Comparison of ENCODE assay signal across 8 cellular contexts in the genomic region with DNA sequence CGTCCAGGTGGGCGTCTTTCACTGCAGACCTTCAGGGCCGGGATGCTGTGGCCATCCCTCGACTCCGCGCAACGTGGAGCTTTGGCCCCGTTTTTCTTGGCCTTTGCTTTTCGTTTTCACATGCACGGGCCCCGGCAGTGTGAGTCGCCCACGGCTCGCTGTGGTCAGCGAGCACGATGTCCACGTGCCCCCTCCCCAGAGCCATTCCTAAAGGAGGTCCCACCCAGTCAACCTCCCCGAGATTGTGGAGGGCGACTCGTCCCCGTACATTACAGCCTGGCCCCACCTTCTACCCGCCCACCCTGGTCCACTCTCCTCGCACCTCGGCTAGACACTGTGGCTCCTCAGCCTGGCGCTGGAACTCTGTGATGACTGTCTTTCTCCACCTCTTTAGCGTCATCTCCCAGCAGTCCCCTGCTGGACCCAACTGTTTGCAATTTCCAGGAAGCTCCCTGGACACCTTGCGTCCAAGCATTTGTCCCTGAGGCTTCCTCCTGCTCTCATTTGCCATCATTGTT. TPM values are rescaled to one million over a fixed set of nuclear protein-coding genes. Genes with fewer than 3 reads are reported as not detected.
DNase-seq lines count a peak whose midpoint lies in the region; ATAC-seq and TF ChIP-seq lines count a peak whose summit lies in the region.

No MANE protein-coding gene starts in this region.

- H3K27me3 ChIP-seq in adipocyte (replicated peaks; ENCODE audit: control insufficient read depth, insufficient read depth, low read length) (no peaks in the 10 kb centered on the region), iPS-20b (ENCODE audit: insufficient read depth, low read length) (peaks cover 9% of the 10 kb centered on the region; the same call in 1 of the 2 replicates), spleen (replicated peaks in 1 of 7) (no peaks in the 10 kb centered on the region)

- no peak overlapping the region for H3K27ac ChIP-seq in iPS-20b (ENCODE audit: low read length)
- peak overlapping the region; percentile 84 to 95 (median 89) for H3K27ac ChIP-seq in spleen

- DNase-seq in Caki2 (ENCODE audit: low read depth) (peak; percentile 13), HT1080 (ENCODE audit: low read depth) (peak; percentile 22), adipocyte (ENCODE audit: low read depth) (peak; percentile 31), spleen (no peak), KBM-7 (no peak), NCI-H526 treated with DMSO at 0.1 percent for 48 hours (lab: John Stamatoyannopoulos, UW) (no peak)

- H3K4me1 ChIP-seq in adipocyte (ENCODE audit: control insufficient read depth, insufficient read depth, low read length) (peaks cover 22% of the 10 kb centered on the region), iPS-20b (ENCODE audit: insufficient read depth, low read length) (peaks cover 2% of the 10 kb centered on the region; the same call in 1 of the 2 replicates), spleen (peaks cover 13 to 26% (median 22%) of the 10 kb centered on the region in 6 donors)

- H3K4me3 ChIP-seq in adipocyte (ENCODE audit: low read length) (peak overlapping the region; percentile 89), iPS-20b (ENCODE audit: low read length) (peak overlapping the region; percentile 86), spleen (peak overlapping the region; percentile 60 to 92 (median 70))

- peaks cover 16% of the 10 kb centered on the region for H3K36me3 ChIP-seq in adipocyte (ENCODE audit: control insufficient read depth, insufficient read depth, low read length, severe bottlenecking)
- H3K36me3 ChIP-seq in iPS-20b (ENCODE audit: insufficient read depth, low read depth, low read length): peaks cover 16% of the 10 kb centered on the region
- H3K36me3 ChIP-seq in spleen: peaks cover 0 to 53% (median 24%) of the 10 kb centered on the region in 6 donors

- no peak for TF ChIP-seq CTCF in spleen (IDR thresholded peaks at IDR 0.05 in 8 of 11, conservative IDR thresholded peaks at IDR 0.05 in 3 of 11)

- TF ChIP-seq POLR2A in spleen (IDR thresholded peaks at IDR 0.05): no peak

- peak overlapping the region; percentile 92 for H3K9ac ChIP-seq in adipocyte (ENCODE audit: low read length)
- H3K9ac ChIP-seq in iPS-20b (ENCODE audit: low read depth, low read length): peak overlapping the region; percentile 89

- intact Hi-C loops in spleen (cut with DNase I; ENCODE audit: low total_unique reads): no loop called here

- H3K9me3 ChIP-seq in adipocyte (ENCODE audit: control insufficient read depth, low read length) (no peaks in the 10 kb centered on the region), iPS-20b (ENCODE audit: insufficient read depth, low read depth, low read length) (no peaks in the 10 kb centered on the region), spleen (no peaks in the 10 kb centered on the region)

- in situ Hi-C loops in Caki2 (cut with HindIII; ENCODE audit: low pct_unique_long_range_greater_than_20kb, low sequenced_read_pairs) (no loop called here), KBM-7 (cut with MboI; ENCODE audit: low pct_unique_long_range_greater_than_20kb, low sequenced_read_pairs) (no loop called here)

- ATAC-seq in HG02852 (IDR thresholded peaks at IDR 0.05; ENCODE audit: unreplicated experiment): no peak

- WGBS in spleen, 5 donors: 4 to 5% (median 5%) methylated on average over 25 to 27 of the region's 27 CpGs

RNA-seq across cellular contexts. Expression of a gene that starts 0.4 kb away (rescaled TPM):
- 19.2 and 23.1 TPM in 2 replicates for total RNA-seq in Caki2 (2014; rRNA removed; shearing (Covaris generic); ENCODE audit: low replicate concordance)
- 9.7 and 13.2 TPM in 2 replicates for total RNA-seq in HT1080 (2014; rRNA removed; shearing (Covaris generic))
- polyA plus RNA-seq in HT1080 (2015; cell fraction: cytosol; rRNA removed): 11.1 and 14.7 TPM in 2 replicates
- polyA plus RNA-seq in HT1080 (2015; cell fraction: nucleus; rRNA removed): 20.2 and 23.2 TPM in 2 replicates
- total RNA-seq in spleen: 10 to 100 TPM in 6 of 7 donors, 1 to 10 TPM in 1; 9.8 to 18.8 (median 11.3) TPM
- polyA plus RNA-seq in spleen: 10 to 100 TPM in 2 of 3 donors, 1 to 10 TPM in 1; 7.1 to 13.2 (median 12.6) TPM

RNA-seq across cellular contexts. Expression of a gene that starts 9.7 kb away (rescaled TPM):
- 7.5 and 16.3 TPM in 2 replicates for total RNA-seq in Caki2 (2014; rRNA removed; shearing (Covaris generic); ENCODE audit: low replicate concordance)
- total RNA-seq in HT1080 (2014; rRNA removed; shearing (Covaris generic)): 13.5 and 17.2 TPM in 2 replicates
- 6.4 and 7.5 TPM in 2 replicates for polyA plus RNA-seq in HT1080 (2015; cell fraction: cytosol; rRNA removed)
- polyA plus RNA-seq in HT1080 (2015; cell fraction: nucleus; rRNA removed): 10.7 and 12.2 TPM in 2 replicates
- total RNA-seq in spleen: 10 to 100 TPM; 11.0 to 19.8 (median 14.2) TPM
- polyA plus RNA-seq in spleen: 1 to 10 TPM; 1.5 to 4.6 (median 2.1) TPM

RNA-seq across cellular contexts. Expression of a gene that starts 25.1 kb away (rescaled TPM):
- 6.2 and 8.3 TPM in 2 replicates for total RNA-seq in Caki2 (2014; rRNA removed; shearing (Covaris generic); ENCODE audit: low replicate concordance)
- total RNA-seq in HT1080 (2014; rRNA removed; shearing (Covaris generic)): 17.6 and 19.1 TPM in 2 replicates
- polyA plus RNA-seq in HT1080 (2015; cell fraction: cytosol; rRNA removed): 5.7 and 6.9 TPM in 2 replicates
- 7.4 and 9.9 TPM in 2 replicates for polyA plus RNA-seq in HT1080 (2015; cell fraction: nucleus; rRNA removed)
- 10 to 100 TPM in 2 of 7 donors, 1 to 10 TPM in 5; 7.3 to 12.5 (median 8.3) TPM for total RNA-seq in spleen
- 1 to 10 TPM in 2 of 3 donors, under 1 TPM in 1; 0.98 to 3.3 (median 1.5) TPM for polyA plus RNA-seq in spleen

RNA-seq across cellular contexts. Expression of a gene that starts 35.2 kb away (rescaled TPM):
- total RNA-seq in Caki2 (2014; rRNA removed; shearing (Covaris generic); ENCODE audit: low replicate concordance): 4.9 and 10.8 TPM in 2 replicates
- 26.3 and 28.9 TPM in 2 replicates for total RNA-seq in HT1080 (2014; rRNA removed; shearing (Covaris generic))
- polyA plus RNA-seq in HT1080 (2015; cell fraction: cytosol; rRNA removed): 8.6 and 10.7 TPM in 2 replicates
- 3.4 and 4.6 TPM in 2 replicates for polyA plus RNA-seq in HT1080 (2015; cell fraction: nucleus; rRNA removed)
- total RNA-seq in spleen: 10 to 100 TPM in 1 of 7 donors, 1 to 10 TPM in 6; 6.0 to 12.3 (median 7.2) TPM
- polyA plus RNA-seq in spleen: 10 to 100 TPM; 14.0 to 26.8 (median 14.9) TPM

RNA-seq across cellular contexts. Expression of a gene that starts 36.6 kb away (rescaled TPM):
- total RNA-seq in Caki2 (2014; rRNA removed; shearing (Covaris generic); ENCODE audit: low replicate concordance): 4.9 and 7.8 TPM in 2 replicates
- total RNA-seq in HT1080 (2014; rRNA removed; shearing (Covaris generic)): 3.5 and 4.3 TPM in 2 replicates
- 1.1 and 1.3 TPM in 2 replicates for polyA plus RNA-seq in HT1080 (2015; cell fraction: cytosol; rRNA removed)
- 3.0 and 3.6 TPM in 2 replicates for polyA plus RNA-seq in HT1080 (2015; cell fraction: nucleus; rRNA removed)
- 10 to 100 TPM in 2 of 7 donors, 1 to 10 TPM in 5; 4.2 to 10.9 (median 6.6) TPM for total RNA-seq in spleen
- polyA plus RNA-seq in spleen: 1 to 10 TPM in 2 of 3 donors, under 1 TPM in 1; 0.96 to 1.1 (median 1.0) TPM

Comparison
In these comparisons a context has a peak if more than half of its experiments do, and no peak if none do; other contexts are left out.
1. DNase-seq: peak in Caki2 (single experiment), HT1080 (single experiment) and adipocyte (single experiment); none in spleen (single experiment), KBM-7 (single experiment) and NCI-H526 treated with DMSO at 0.1 percent for 48 hours (single experiment).
2. Peak in every context shown above with its lines, with median percentiles within 50 percentile points of each other: H3K4me3 ChIP-seq.